Comparison of ENCODE assay signal across 15 cellular contexts in genomic region chr4:154877110-154877760, GRCh38.
DNase-seq lines count a peak whose midpoint lies in the region; ATAC-seq and TF ChIP-seq lines count a peak whose summit lies in the region.
"Had no signal": no experiment of that assay in that cellular context is flagged by ENCODE, and none has a peak within 500 bp of the region (broad histone marks: within the 10 kb centered on the region; RNA-seq: fewer than 3 reads in every experiment).

No MANE protein-coding gene starts in this region.

- H3K27me3 ChIP-seq in WERI-Rb-1 (ENCODE audit: insufficient read depth, low read depth, severe bottlenecking) (no peaks in the 10 kb centered on the region), kidney epithelial cell (ENCODE audit: control insufficient read depth, insufficient read depth, low read length) (no peaks in the 10 kb centered on the region)

- H3K36me3 ChIP-seq in WERI-Rb-1 (no peaks in the 10 kb centered on the region), kidney epithelial cell (ENCODE audit: control insufficient read depth, insufficient read depth, low read length) (no peaks in the 10 kb centered on the region)

- no peak for TF ChIP-seq POLR2A in GM18505 (IDR thresholded peaks at IDR 0.05; ENCODE audit: borderline replicate concordance, extremely low read depth, insufficient read depth, insufficient read length)

- ATAC-seq in GM18505 (IDR thresholded peaks at IDR 0.05; ENCODE audit: unreplicated experiment), result no peak
- no peak for ATAC-seq in GM18870 (IDR thresholded peaks at IDR 0.05; ENCODE audit: unreplicated experiment)
- no peak for ATAC-seq in GM19328 (IDR thresholded peaks at IDR 0.05; ENCODE audit: unreplicated experiment)

- no peak overlapping the region for H3K27ac ChIP-seq in WERI-Rb-1
- H3K27ac ChIP-seq: KMS-11 had no signal

- DNase-seq in DMS53 treated with DMSO at 0.1 percent for 48 hours (lab: John Stamatoyannopoulos, UW; ENCODE audit: unreplicated experiment), result peak; percentile 74
- DNase-seq in MV-4-11 (lab: John Stamatoyannopoulos, UW), result peak; percentile 47
- DNase-seq in WERI-Rb-1, result peak; percentile 19
- DNase-seq in kidney epithelial cell (ENCODE audit: low read depth), result peak; percentile 14
- DNase-seq in CD1c-positive myeloid dendritic cell (ENCODE audit: extremely low spot score), result no peak
- DNase-seq: amygdala; Caco-2; kidney; nucleus accumbens; stimulated activated CD4-positive, alpha-beta T cell treated with anti-CD3 and anti-CD28 coated beads, Interleukin-4, amount 100 ng/mL, for 4 hours; T-helper 2 cell had no signal

- TF ChIP-seq CTCF in WERI-Rb-1 (IDR thresholded peaks at IDR 0.05; ENCODE audit: low read depth, low read length) (no peak), kidney epithelial cell (IDR thresholded peaks at IDR 0.05; ENCODE audit: insufficient read depth, low read length, poor library complexity, severe bottlenecking) (no peak)

- no peak overlapping the region for H3K4me3 ChIP-seq in WERI-Rb-1 (ENCODE audit: low read depth, low read length)
- no peak overlapping the region for H3K4me3 ChIP-seq in kidney epithelial cell (ENCODE audit: low read depth, low read length)

- H3K9me3 ChIP-seq in WERI-Rb-1 (ENCODE audit: severe bottlenecking), result peaks cover 13% of the 10 kb centered on the region
